32 cellular contexts compared by ENCODE assay signal in genomic region chr5:63154480-63155309, GRCh38.
"Had no signal": no experiment of that assay in that cellular context is flagged by ENCODE, and none has a peak within 500 bp of the region (broad histone marks: within the 10 kb centered on the region; RNA-seq: fewer than 3 reads in every experiment).

No MANE protein-coding gene starts in this region.

- H3K27me3 ChIP-seq: ascending aorta, brain microvascular endothelial cell, dorsolateral prefrontal cortex, left lung, ovary, upper lobe of left lung, vagina had no signal

- H3K9me3 ChIP-seq: ascending aorta, left lung, ovary, prostate gland, thoracic aorta, upper lobe of left lung, vagina had no signal

- H3K4me1 ChIP-seq: ascending aorta, left lung, prostate gland, upper lobe of left lung, vagina had no signal

- FAIRE-seq: TTC549 had no signal

- H3K36me3 ChIP-seq: ascending aorta, brain microvascular endothelial cell, left lung, ovary, prostate gland, thoracic aorta, upper lobe of left lung, vagina had no signal

- H3K27ac ChIP-seq: ascending aorta, brain microvascular endothelial cell, coronary artery, dorsolateral prefrontal cortex, left lung, ovary, prostate gland, thoracic aorta, upper lobe of left lung, vagina, VCaP had no signal

- ATAC-seq: activated CD4-positive, CD25-positive, alpha-beta regulatory T cell treated with anti-CD3 and anti-CD28 coated beads, Interleukin-2, amount 50 U/mL, for 24 hours; left lung; right cardiac atrium; stimulated activated effector memory CD8-positive, alpha-beta T cell treated with anti-CD3 and anti-CD28 coated beads, Interleukin-12 subunit alpha, Interleukin-12 subunit beta, amount 100 ng/mL, for 72 hours had no signal

- H3K4me3 ChIP-seq: ascending aorta, coronary artery, dorsolateral prefrontal cortex, left lung, lung, ovary, prostate gland, thoracic aorta, upper lobe of left lung, vagina had no signal

- DNase-seq: activated CD4-positive, alpha-beta memory T cell treated with anti-CD3 and anti-CD28 coated beads for 36 hours; activated CD4-positive, alpha-beta T cell treated with anti-CD3 and anti-CD28 coated beads, Interleukin-2, amount 10 ng/mL, durations not matched to agents 24 days and 14 days; activated CD8-positive, alpha-beta memory T cell treated with anti-CD3 and anti-CD28 coated beads, Interleukin-2, amount 50 U/mL, for 4 hours; activated effector memory CD4-positive, alpha-beta T cell treated with anti-CD3 and anti-CD28 coated beads, Interleukin-2, amount 50 U/mL, for 16 hours; activated naive CD4-positive, alpha-beta T cell treated with anti-CD3 and anti-CD28 coated beads, Interleukin-2, amount 10 ng/mL, durations not matched to agents 7 days and 5 days; activated naive CD8-positive, alpha-beta T cell treated with anti-CD3 and anti-CD28 coated beads, Interleukin-2, amount 10 ng/mL, durations not matched to agents 7 days and 5 days; activated T-cell treated with anti-CD3 and anti-CD28 coated beads, Interleukin-2, amount 50 U/mL, for 1 hour; brain microvascular endothelial cell; dorsolateral prefrontal cortex; effector memory CD4-positive, alpha-beta T cell; erythroblast; head of caudate nucleus; hypothalamus; left lung; naive B cell; nephron progenitor cell; ovary; right cardiac atrium; stimulated activated CD4-positive, alpha-beta T cell treated with anti-CD3 and anti-CD28 coated beads, Interleukin-4, amount 100 ng/mL, for 24 hours; SW 1271; T-helper 9 cell; upper lobe of left lung had no signal
